8 cellular contexts compared by ENCODE assay signal in the genomic region with DNA sequence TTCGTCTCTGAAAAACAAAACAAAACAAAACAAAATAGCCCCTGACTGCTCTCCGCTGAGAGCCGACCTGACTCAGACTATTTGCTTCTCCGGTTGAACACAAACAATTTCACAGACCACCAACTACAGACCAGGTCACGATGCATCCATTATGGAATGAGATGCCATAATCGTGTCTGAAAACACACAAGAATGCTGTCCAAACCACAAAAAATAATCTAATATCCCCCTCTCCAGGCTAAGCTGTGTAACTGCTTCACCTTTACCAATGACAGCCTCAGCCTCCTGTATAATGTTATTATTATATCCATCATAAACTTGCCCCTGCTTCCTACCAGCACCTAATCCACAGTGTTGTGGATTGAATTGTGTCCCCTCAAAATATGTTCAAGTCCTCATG.
A peak's percentile ranks its signal among the peaks of the same experiment; 100 is the strongest.
DNase-seq lines count a peak whose midpoint lies in the region; ATAC-seq and TF ChIP-seq lines count a peak whose summit lies in the region.

No MANE protein-coding gene starts in this region.

- TF ChIP-seq POLR2A in testis (IDR thresholded peaks at IDR 0.05) = no peak

- no peaks in the 10 kb centered on the region for H3K9me2 ChIP-seq in hepatocyte (replicated peaks; ENCODE audit: insufficient read depth)

- no TSS peak for BruUV-seq in A673 (replicated peaks; lab: Mats Ljungman, UMichigan)

- H3K9me3 ChIP-seq in A673 (ENCODE audit: low read depth, low read length, poor library complexity, severe bottlenecking) (no peaks in the 10 kb centered on the region), hepatocyte (ENCODE audit: low read depth) (no peaks in the 10 kb centered on the region), testis (no peaks in the 10 kb centered on the region)

- H3K4me3 Mint-ChIP-seq in activated naive CD4-positive, alpha-beta T cell treated with anti-CD3 and anti-CD28 coated beads, Interleukin-2, amount 10 ng/mL, durations not matched to agents 7 days and 5 days = no peak overlapping the region

- H3K79me2 ChIP-seq in hepatocyte = no peaks in the 10 kb centered on the region

- TF ChIP-seq CTCF in A673 (conservative IDR thresholded peaks at IDR 0.05; ENCODE audit: low read depth, low read length) (peak; percentile 57), WI38 (IDR thresholded peaks at IDR 0.05; ENCODE audit: low read depth, low read length) (peak; percentile 42; the same call in 1 of the 2 replicates), hepatocyte (IDR thresholded peaks at IDR 0.05; ENCODE audit: poor library complexity) (peak; percentile 70), testis (IDR thresholded peaks at IDR 0.05) (peak in 2 of 3 experiments; percentile 32 to 33)

- H3K27me3 ChIP-seq in A673 (replicated peaks; ENCODE audit: insufficient read depth, low read depth, low read length, poor library complexity) = peaks cover 12% of the 10 kb centered on the region
- no peaks in the 10 kb centered on the region for H3K27me3 ChIP-seq in hepatocyte
- no peaks in the 10 kb centered on the region for H3K27me3 ChIP-seq in testis

- in situ Hi-C loops in G401 (cut with HindIII; ENCODE audit: low sequenced_read_pairs) = no loop called here

- H2AFZ ChIP-seq in hepatocyte = no peak overlapping the region

- WGBS in hepatocyte (ENCODE audit: low lambda C conversion rate, missing lambda C conversion rate) = 41% methylated on average over 6 of the region's 6 CpGs
- 44 to 51% methylated on average over 6 of the region's 6 CpGs for WGBS in testis, 2 donors

- peak overlapping the region; percentile 33 for H3K4me2 ChIP-seq in hepatocyte

- POLR2A ChIA-PET in A673 (lab: Charles Lee; ENCODE audit: low non-redundant PET) = no interaction called here

- no peak overlapping the region for H3K27ac ChIP-seq in A673 (ENCODE audit: low read depth, low read length, poor library complexity, severe bottlenecking)
- H3K27ac ChIP-seq in hepatocyte = no peak overlapping the region
- no peak overlapping the region for H3K27ac ChIP-seq in testis

- intact Hi-C loops in A673 (cut with micrococcal nuclease; ENCODE audit: unreplicated experiment) = loop anchor here (1.0 kb wide), 1 partner anchor 136 kb away; no protein-coding TSS in a partner anchor
- intact Hi-C loops in testis (cut with DNase I; ENCODE audit: low total_unique reads) = no loop called here

- DNase-seq in A673 (ENCODE audit: low spot score) (peak; percentile 38), G401 (ENCODE audit: low spot score) (peak; percentile 6), HuH-7 (ENCODE audit: low spot score) (peak; percentile 38), hepatocyte (ENCODE audit: low spot score) (peak; percentile 50), testis (no peak)
- DNase-seq in activated naive CD4-positive, alpha-beta T cell treated with anti-CD3 and anti-CD28 coated beads, Interleukin-2, amount 10 ng/mL, durations not matched to agents 7 days and 5 days = no peak

- H3K9me3 Mint-ChIP-seq in activated naive CD4-positive, alpha-beta T cell treated with anti-CD3 and anti-CD28 coated beads, Interleukin-2, amount 10 ng/mL, durations not matched to agents 7 days and 5 days = no peaks in the 10 kb centered on the region

- peaks cover 33% of the 10 kb centered on the region for H3K4me1 Mint-ChIP-seq in activated naive CD4-positive, alpha-beta T cell treated with anti-CD3 and anti-CD28 coated beads, Interleukin-2, amount 10 ng/mL, durations not matched to agents 7 days and 5 days

- no peak overlapping the region for H3K27ac Mint-ChIP-seq in activated naive CD4-positive, alpha-beta T cell treated with anti-CD3 and anti-CD28 coated beads, Interleukin-2, amount 10 ng/mL, durations not matched to agents 7 days and 5 days

- no peaks in the 10 kb centered on the region for H3K36me3 ChIP-seq in A673 (ENCODE audit: insufficient read depth, low read length, poor library complexity, severe bottlenecking)
- no peaks in the 10 kb centered on the region for H3K36me3 ChIP-seq in hepatocyte (replicated peaks; ENCODE audit: insufficient read depth, low read depth)
- no peaks in the 10 kb centered on the region for H3K36me3 ChIP-seq in testis (ENCODE audit: low read depth, missing control alignments)

- H3K27me3 Mint-ChIP-seq in activated naive CD4-positive, alpha-beta T cell treated with anti-CD3 and anti-CD28 coated beads, Interleukin-2, amount 10 ng/mL, durations not matched to agents 7 days and 5 days = no peaks in the 10 kb centered on the region

- H3K4me3 ChIP-seq in A673 (ENCODE audit: low read depth, low read length, poor library complexity, severe bottlenecking) = no peak overlapping the region
- 0 out of 2 replicates have a peak overlapping the region, but pooled peaks have one; percentile 1 for H3K4me3 ChIP-seq in WI38 (ENCODE audit: low read depth, low read length)
- H3K4me3 ChIP-seq in hepatocyte = no peak overlapping the region
- H3K4me3 ChIP-seq in testis = no peak overlapping the region

- CTCF ChIA-PET in A673 (lab: Charles Lee) = no interaction called here
- CTCF ChIA-PET in activated naive CD4-positive, alpha-beta T cell treated with anti-CD3 and anti-CD28 coated beads, Interleukin-2, amount 10 ng/mL, durations not matched to agents 7 days and 5 days (lab: Charles Lee) = interaction anchor here (1.0 to 1.7 kb wide), 4 partner anchors 26 to 294 kb away, joined by 3 to 6 read pairs (median 4); no protein-coding TSS in a partner anchor

- no peaks in the 10 kb centered on the region for H4K20me1 ChIP-seq in hepatocyte (ENCODE audit: insufficient read depth, poor library complexity, severe bottlenecking)

- ATAC-seq in GM21447 (IDR thresholded peaks at IDR 0.05; ENCODE audit: unreplicated experiment) = no peak

- H3K36me3 Mint-ChIP-seq in activated naive CD4-positive, alpha-beta T cell treated with anti-CD3 and anti-CD28 coated beads, Interleukin-2, amount 10 ng/mL, durations not matched to agents 7 days and 5 days = no peaks in the 10 kb centered on the region

- H3K4me1 ChIP-seq in A673 (ENCODE audit: insufficient read depth, low read length, poor library complexity, severe bottlenecking) (no peaks in the 10 kb centered on the region), hepatocyte (ENCODE audit: insufficient read depth) (no peaks in the 10 kb centered on the region), testis (no peaks in the 10 kb centered on the region)

Comparison
In these comparisons a context has a peak if more than half of its experiments do, and no peak if none do; other contexts are left out.
1. DNase-seq: peak in A673 (single experiment), G401 (single experiment), HuH-7 (single experiment) and hepatocyte (single experiment); none in testis (single experiment) and activated naive CD4-positive, alpha-beta T cell treated with anti-CD3 and anti-CD28 coated beads, Interleukin-2, amount 10 ng/mL, durations not matched to agents 7 days and 5 days (single experiment).
2. Peak in every context shown above with its lines, with median percentiles within 50 percentile points of each other: CTCF ChIP-seq.